9 cellular contexts compared by ENCODE assay signal in genomic region chr15:76575177-76576078, GRCh38.
DNase-seq lines count a peak whose midpoint lies in the region; ATAC-seq and TF ChIP-seq lines count a peak whose summit lies in the region.
"Had no signal": no experiment of that assay in that cellular context is flagged by ENCODE, and none has a peak within 500 bp of the region (broad histone marks: within the 10 kb centered on the region; RNA-seq: fewer than 3 reads in every experiment).

No MANE protein-coding gene starts in this region.

- no peak overlapping the region for H3K4me3 Mint-ChIP-seq in progenitor cell of endocrine pancreas (ENCODE audit: low read depth)

- peaks cover 2% of the 10 kb centered on the region for H3K4me1 Mint-ChIP-seq in progenitor cell of endocrine pancreas (ENCODE audit: low read depth)

- H3K36me3 Mint-ChIP-seq in progenitor cell of endocrine pancreas (ENCODE audit: insufficient read depth) = peaks cover 6% of the 10 kb centered on the region

- peak; percentile 93 for ATAC-seq in GM18861 (IDR thresholded peaks at IDR 0.05; ENCODE audit: unreplicated experiment)
- peak; percentile 84 for ATAC-seq in GM21526 (IDR thresholded peaks at IDR 0.05; ENCODE audit: low FRiP score, unreplicated experiment)
- ATAC-seq in HG03432 (IDR thresholded peaks at IDR 0.05; ENCODE audit: unreplicated experiment) = peak; percentile 96

- H3K27ac Mint-ChIP-seq in progenitor cell of endocrine pancreas = no peak overlapping the region

- DNase-seq in kidney glomerular epithelial cell (lab: John Stamatoyannopoulos, UW) = peak; percentile 24
- no peak for DNase-seq in central memory CD4-positive, alpha-beta T cell
- no peak for DNase-seq in progenitor cell of endocrine pancreas (ENCODE audit: low spot score, unreplicated experiment)
- no peak for DNase-seq in ureter (ENCODE audit: low spot score)
- DNase-seq: activated gamma-delta T cell, NCI-H1092 treated with DMSO at 0.1 percent for 48 hours had no signal

- no peaks in the 10 kb centered on the region for H3K27me3 Mint-ChIP-seq in progenitor cell of endocrine pancreas

- TF ChIP-seq CTCF in progenitor cell of endocrine pancreas (IDR thresholded peaks at IDR 0.05; ENCODE audit: unreplicated experiment) = no peak

- peaks cover 10% of the 10 kb centered on the region for H3K9me3 Mint-ChIP-seq in progenitor cell of endocrine pancreas (ENCODE audit: low read depth)
